Comparison of ENCODE assay signal across 13 cellular contexts in the genomic region with DNA sequence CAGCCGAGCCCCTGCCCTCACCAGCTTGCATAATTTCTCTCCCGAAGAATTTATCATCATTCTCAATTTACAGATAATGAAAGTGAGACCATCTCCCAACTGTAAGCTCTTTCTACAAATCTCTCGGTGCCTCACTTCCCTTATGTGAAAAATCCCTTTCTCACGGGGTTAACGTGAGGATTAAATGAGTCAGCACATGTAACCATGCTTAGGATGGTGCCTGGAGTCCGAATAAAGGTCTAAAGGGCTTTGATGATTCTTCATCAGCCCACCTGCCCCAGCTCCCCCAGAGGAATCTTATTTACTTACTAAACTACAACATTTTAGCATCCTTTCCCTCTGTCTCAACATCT. TPM values are rescaled to one million over a fixed set of nuclear protein-coding genes. Genes with fewer than 3 reads are reported as not detected.
DNase-seq lines count a peak whose midpoint lies in the region; ATAC-seq and TF ChIP-seq lines count a peak whose summit lies in the region.
"Had no signal": no experiment of that assay in that cellular context is flagged by ENCODE, and none has a peak within 500 bp of the region (broad histone marks: within the 10 kb centered on the region; RNA-seq: fewer than 3 reads in every experiment).

No MANE protein-coding gene starts in this region.

- H3K4me1 Mint-ChIP-seq in endodermal cell = peaks cover 29% of the 10 kb centered on the region

- TF ChIP-seq CTCF in GM10248 (IDR thresholded peaks at IDR 0.05; ENCODE audit: control extremely low read depth, extremely low read depth, low read depth, missing control alignments) (no peak), MM.1S (IDR thresholded peaks at IDR 0.05; ENCODE audit: low read length) (no peak), endodermal cell (conservative IDR thresholded peaks at IDR 0.05) (no peak), smooth muscle cell (IDR thresholded peaks at IDR 0.05; ENCODE audit: borderline replicate concordance, insufficient read depth, poor library complexity, severe bottlenecking) (no peak)

- POLR2A ChIA-PET in GM10248 (lab: Yijun Ruan, JAX) = interaction anchor here (1.2 kb wide), 1 partner anchor 25 kb away, joined by 5 read pairs; the partner anchor contains the start of gene PIK3R6

- no peaks in the 10 kb centered on the region for H3K9me3 ChIP-seq in MM.1S (replicated peaks; ENCODE audit: insufficient read depth, low read length)
- no peaks in the 10 kb centered on the region for H3K9me3 ChIP-seq in endodermal cell (ENCODE audit: control insufficient read depth, low read length)
- no peaks in the 10 kb centered on the region for H3K9me3 ChIP-seq in smooth muscle cell (replicated peaks; ENCODE audit: low read depth)

- H3K27ac Mint-ChIP-seq in endodermal cell = no peak overlapping the region

- H3K9ac ChIP-seq in MM.1S (ENCODE audit: low read length) (peak overlapping the region; percentile 5; the same call in 1 of the 2 replicates), endodermal cell (ENCODE audit: extremely low read depth, low read length, poor library complexity, severe bottlenecking) (no peak overlapping the region), smooth muscle cell (ENCODE audit: low read depth) (no peak overlapping the region)
- H3K9ac ChIP-seq: neural progenitor cell had no signal

- H3K27me3 ChIP-seq in MM.1S (replicated peaks; ENCODE audit: insufficient read depth, low read length) (no peaks in the 10 kb centered on the region), endodermal cell (ENCODE audit: control insufficient read depth, insufficient read depth, low read length, poor library complexity, severe bottlenecking) (no peaks in the 10 kb centered on the region), smooth muscle cell (ENCODE audit: low read depth) (no peaks in the 10 kb centered on the region)
- H3K27me3 ChIP-seq: neural progenitor cell had no signal

- H3K27ac ChIP-seq in MM.1S (ENCODE audit: low read length) (no peak overlapping the region), endodermal cell (ENCODE audit: low read depth, low read length) (no peak overlapping the region), smooth muscle cell (ENCODE audit: low read depth) (no peak overlapping the region)
- H3K27ac ChIP-seq: neural progenitor cell had no signal

- ATAC-seq in GM19351 (IDR thresholded peaks at IDR 0.05; ENCODE audit: unreplicated experiment) (peak; percentile 56), GM21737 (IDR thresholded peaks at IDR 0.05; ENCODE audit: unreplicated experiment) (no peak), GM18870 (IDR thresholded peaks at IDR 0.05; ENCODE audit: unreplicated experiment) (no peak)

- DNase-seq in GM10248 (ENCODE audit: extremely low spot score) (peak; percentile 67), MM.1S (peak; percentile 25), endodermal cell (peak; percentile 48), smooth muscle cell (lab: John Stamatoyannopoulos, UW; ENCODE audit: unreplicated experiment) (no peak)
- DNase-seq: activated CD8-positive, alpha-beta memory T cell treated with anti-CD3 and anti-CD28 coated beads for 24 hours; stimulated activated CD4-positive, alpha-beta T cell treated with anti-CD3 and anti-CD28 coated beads, Interleukin-15, amount 100 ng/mL, for 24 hours had no signal

- no peak overlapping the region for H3K4me3 Mint-ChIP-seq in endodermal cell
- H3K4me3 Mint-ChIP-seq: neural progenitor cell had no signal

- no peaks in the 10 kb centered on the region for H3K9me3 Mint-ChIP-seq in endodermal cell
- H3K9me3 Mint-ChIP-seq: neural progenitor cell had no signal

- H3K4me3 ChIP-seq in MM.1S (ENCODE audit: low read length) = peak overlapping the region; percentile 36
- no peak overlapping the region for H3K4me3 ChIP-seq in endodermal cell (ENCODE audit: low read length)
- H3K4me3 ChIP-seq in smooth muscle cell = no peak overlapping the region
- H3K4me3 ChIP-seq: neural progenitor cell had no signal

- peaks cover 9% of the 10 kb centered on the region for H3K4me1 ChIP-seq in MM.1S (ENCODE audit: low read length)
- H3K4me1 ChIP-seq in endodermal cell (ENCODE audit: control insufficient read depth, insufficient read depth, low read length) = peaks cover 13% of the 10 kb centered on the region
- H3K4me1 ChIP-seq in smooth muscle cell (ENCODE audit: low read depth) = peaks cover 8% of the 10 kb centered on the region

- no peaks in the 10 kb centered on the region for H3K36me3 Mint-ChIP-seq in endodermal cell (ENCODE audit: low read depth)
- H3K36me3 Mint-ChIP-seq: neural progenitor cell had no signal

- peaks cover 15% of the 10 kb centered on the region for H3K27me3 Mint-ChIP-seq in endodermal cell (ENCODE audit: insufficient read depth)

- peak overlapping the region; percentile 60 for H3K4me2 ChIP-seq in MM.1S (ENCODE audit: low read depth, low read length)
- H3K4me2 ChIP-seq in smooth muscle cell = no peak overlapping the region
- H3K4me2 ChIP-seq: neural progenitor cell had no signal

- WGBS in endodermal cell (ENCODE audit: insufficient coverage in 1 of 2, insufficient read length in 1 of 2), 2 experiments = 68 to 76% methylated on average over 4 to 6 of the region's 6 CpGs
- 48% methylated on average over 6 of the region's 6 CpGs for WGBS in smooth muscle cell (ENCODE audit: low lambda C conversion rate)

- CTCF ChIA-PET in GM10248 (lab: Yijun Ruan, JAX) = interaction anchor here (0.7 to 4.9 kb wide), 6 partner anchors 8 to 106 kb away, joined by 3 to 67 read pairs (median 4); no protein-coding TSS in a partner anchor

- peak overlapping the region; percentile 82 for H2AFZ ChIP-seq in MM.1S (ENCODE audit: low read length)
- H2AFZ ChIP-seq in smooth muscle cell (ENCODE audit: low read depth) = no peak overlapping the region
- H2AFZ ChIP-seq: neural progenitor cell had no signal

- H3K36me3 ChIP-seq in MM.1S (replicated peaks; ENCODE audit: insufficient read depth, low read length) = no peaks in the 10 kb centered on the region
- no peaks in the 10 kb centered on the region for H3K36me3 ChIP-seq in endodermal cell (ENCODE audit: control insufficient read depth, insufficient read depth, low read length)
- no peaks in the 10 kb centered on the region for H3K36me3 ChIP-seq in smooth muscle cell (ENCODE audit: low read depth)
- H3K36me3 ChIP-seq: neural progenitor cell had no signal

- H4K20me1 ChIP-seq in MM.1S (ENCODE audit: insufficient read depth, low read length) = no peaks in the 10 kb centered on the region
- H4K20me1 ChIP-seq in smooth muscle cell (ENCODE audit: low read depth) = no peaks in the 10 kb centered on the region

- H3K79me2 ChIP-seq in MM.1S (ENCODE audit: low read length) (no peaks in the 10 kb centered on the region), smooth muscle cell (ENCODE audit: low read depth) (no peaks in the 10 kb centered on the region)

- H3K9me2 ChIP-seq in MM.1S (replicated peaks; ENCODE audit: insufficient read depth, low read length) = no peaks in the 10 kb centered on the region

- H3F3A ChIP-seq in MM.1S (ENCODE audit: insufficient read depth, low read length) = no peaks in the 10 kb centered on the region
- no peaks in the 10 kb centered on the region for H3F3A ChIP-seq in smooth muscle cell (ENCODE audit: low read depth)

RNA-seq across cellular contexts. Expression of gene PIK3R6, which starts 24.8 kb away (rescaled TPM):
- total RNA-seq in endodermal cell = 1 to 10 TPM; 2.1 to 2.5 TPM
- 0.25 TPM for polyA plus RNA-seq in endodermal cell (2013, experiment 1 of 2)
- polyA plus RNA-seq in endodermal cell (2013, experiment 2 of 2) = 0.17 TPM
- total RNA-seq in smooth muscle cell = not detected in 2 replicates
- polyA plus RNA-seq in smooth muscle cell = not detected in 2 replicates
- total RNA-seq: bronchial epithelial cell, fibroblast of lung, kidney epithelial cell had no signal
